ENCODE assay signal across 9 cellular contexts in the genomic region with DNA sequence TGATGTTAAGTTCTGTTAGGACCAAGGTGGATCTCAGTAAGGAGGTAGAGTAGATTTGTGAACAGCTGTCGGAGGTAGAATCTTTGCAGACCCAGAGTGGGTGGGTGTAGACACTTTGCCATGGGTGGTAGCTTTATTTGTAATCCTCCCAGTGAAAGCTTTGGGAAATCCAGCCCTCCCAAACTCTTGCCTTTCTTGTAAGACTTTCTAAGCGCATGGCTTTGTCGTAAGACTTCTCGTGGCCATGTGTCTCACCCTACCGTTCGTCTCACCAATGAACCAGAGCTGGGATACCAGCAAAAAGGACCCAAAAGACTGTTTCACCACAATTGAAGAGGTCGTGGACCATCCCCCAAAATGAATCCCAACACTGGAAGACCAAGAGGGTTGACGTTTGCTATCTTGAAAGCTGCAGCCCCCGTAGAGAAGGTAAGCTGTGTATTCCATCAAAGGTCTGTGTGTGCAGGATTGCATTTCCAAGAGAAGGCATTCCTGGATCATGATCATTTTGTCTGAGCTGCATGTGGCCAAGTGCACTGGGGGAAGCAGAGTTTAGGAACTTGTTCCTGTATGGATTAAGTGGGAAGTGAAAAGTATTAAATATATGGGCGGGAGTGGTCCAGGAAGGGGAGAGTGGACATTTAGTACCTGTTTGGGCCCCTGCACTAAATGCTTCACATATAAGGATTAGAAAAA. TPM values are rescaled to one million over a fixed set of nuclear protein-coding genes. Genes with fewer than 3 reads are reported as not detected.
DNase-seq lines count a peak whose midpoint lies in the region; ATAC-seq, FAIRE-seq and TF ChIP-seq lines count a peak whose summit lies in the region.
"Had no signal": no experiment of that assay in that cellular context is flagged by ENCODE, and none has a peak within 500 bp of the region (broad histone marks: within the 10 kb centered on the region; RNA-seq: fewer than 3 reads in every experiment).

No MANE protein-coding gene starts in this region.

- H3K4me3 ChIP-seq in adrenal gland: peak overlapping the region in 3 of 4 donors; percentile 67 to 72 (median 71)
- H3K4me3 ChIP-seq in kidney (ENCODE audit: low read length in 2 of 2): peak overlapping the region; percentile 67 to 81
- peak overlapping the region in 3 of 4 donors; percentile 64 to 81 (median 70) for H3K4me3 ChIP-seq in tibial nerve

- no peaks in the 10 kb centered on the region for H3K9me3 ChIP-seq in adrenal gland (replicated peaks in 1 of 3)
- no peaks in the 10 kb centered on the region for H3K9me3 ChIP-seq in kidney (ENCODE audit: control insufficient read depth in 1 of 2, low read length in 2 of 2)
- H3K9me3 ChIP-seq in tibial nerve: no peaks in the 10 kb centered on the region
- H3K9me3 ChIP-seq: thyroid gland had no signal

- H3K9ac ChIP-seq in kidney (ENCODE audit: low read length in 2 of 2): peak overlapping the region in 1 of 2 donors; percentile 63

- H3K27ac ChIP-seq in adrenal gland: no peak overlapping the region
- peak overlapping the region in 1 of 2 donors; percentile 3 for H3K27ac ChIP-seq in kidney (ENCODE audit: low read depth in 2 of 2, low read length in 2 of 2)
- peak overlapping the region in 2 of 4 donors; percentile 78 to 86 for H3K27ac ChIP-seq in tibial nerve

- intact Hi-C loops in adrenal gland (cut with DNase I): loop anchor here (5.0 to 10.0 kb wide), 3 partner anchors 70 to 380 kb away; partner anchors contain the start of gene MCM3 (in 1 of the 2)
- intact Hi-C loops in kidney (cut with DNase I): loop anchor here (5.0 kb wide), 1 partner anchor 253 kb away; no protein-coding TSS in a partner anchor

- no peak for FAIRE-seq in kidney (lab: Jason Lieb, UNC)

- no peaks in the 10 kb centered on the region for H3K36me3 ChIP-seq in adrenal gland (replicated peaks in 1 of 2)
- no peaks in the 10 kb centered on the region for H3K36me3 ChIP-seq in kidney (ENCODE audit: control insufficient read depth in 1 of 2, insufficient read depth in 2 of 2, low read length in 2 of 2)
- H3K36me3 ChIP-seq in tibial nerve: no peaks in the 10 kb centered on the region
- H3K36me3 ChIP-seq: thyroid gland had no signal

- peaks cover 0 to 12% of the 10 kb centered on the region in 2 donors for H3K4me1 ChIP-seq in adrenal gland (replicated peaks in 1 of 2)
- peaks cover 6 to 10% of the 10 kb centered on the region in 2 donors for H3K4me1 ChIP-seq in kidney (ENCODE audit: control insufficient read depth in 1 of 2, insufficient read depth in 1 of 2, low read depth in 1 of 2, low read length in 2 of 2)
- peaks cover 0 to 19% (median 5%) of the 10 kb centered on the region in 4 donors for H3K4me1 ChIP-seq in tibial nerve

- TF ChIP-seq POLR2A in adrenal gland (IDR thresholded peaks at IDR 0.05): no peak
- no peak for TF ChIP-seq POLR2A in tibial nerve (IDR thresholded peaks at IDR 0.05)

- ATAC-seq in HG03280 (IDR thresholded peaks at IDR 0.05; ENCODE audit: unreplicated experiment) (no peak), GM18502 (IDR thresholded peaks at IDR 0.05; ENCODE audit: poor library complexity, unreplicated experiment) (no peak)

- TF ChIP-seq EP300 in tibial nerve (IDR thresholded peaks at IDR 0.05): no peak

- WGBS in adrenal gland, 4 donors: 70 to 81% (median 75%) methylated on average over 10 of the region's 10 CpGs
- 58 to 67% methylated on average over 10 of the region's 10 CpGs for WGBS in tibial nerve, 2 donors

- DNase-seq in NCI-H82 (lab: John Stamatoyannopoulos, UW): peak; percentile 70
- DNase-seq in NCI-H82 treated with DMSO at 0.1 percent for 48 hours (lab: John Stamatoyannopoulos, UW; ENCODE audit: unreplicated experiment): no peak
- DNase-seq in adrenal gland: no peak
- no peak for DNase-seq in kidney
- no peak for DNase-seq in tibial nerve (ENCODE audit: low spot score in 2 of 2)
- no peak for DNase-seq in cerebellar nuclear complex (lab: John Stamatoyannopoulos, UW)

- H3K27me3 ChIP-seq in adrenal gland (no peaks in the 10 kb centered on the region), tibial nerve (no peaks in the 10 kb centered on the region)
- H3K27me3 ChIP-seq: thyroid gland had no signal

- TF ChIP-seq CTCF in adrenal gland (IDR thresholded peaks at IDR 0.05) (no peak), kidney (IDR thresholded peaks at IDR 0.05; ENCODE audit: borderline replicate concordance, extremely low read depth, insufficient read depth) (no peak), tibial nerve (IDR thresholded peaks at IDR 0.05) (no peak)

RNA-seq across cellular contexts. Expression of gene TMEM14A, which starts 5.8 kb away (rescaled TPM):
- total RNA-seq in adrenal gland (10 to 100 TPM; 26.7 to 70.9 (median 51.0) TPM), kidney (23.8 TPM), tibial nerve (10 to 100 TPM; 14.4 to 39.6 (median 24.3) TPM)
- polyA plus RNA-seq in adrenal gland (10 to 100 TPM; 12.9 to 63.2 (median 25.1) TPM), kidney (ENCODE audit: insufficient read depth, low read depth, low replicate concordance) (48.8 TPM)
